13 cellular contexts compared by ENCODE assay signal in genomic region chr2:14137643-14138042, GRCh38.
DNase-seq lines count a peak whose midpoint lies in the region; ATAC-seq and TF ChIP-seq lines count a peak whose summit lies in the region.
"Had no signal": no experiment of that assay in that cellular context is flagged by ENCODE, and none has a peak within 500 bp of the region (broad histone marks: within the 10 kb centered on the region; RNA-seq: fewer than 3 reads in every experiment).

No MANE protein-coding gene starts in this region.

- TF ChIP-seq CTCF in left ventricle myocardium inferior (IDR thresholded peaks at IDR 0.05; ENCODE audit: borderline replicate concordance) (peak; percentile 18), hepatocyte (IDR thresholded peaks at IDR 0.05; ENCODE audit: poor library complexity) (peak; percentile 28)

- H3K9me2 ChIP-seq in hepatocyte (replicated peaks; ENCODE audit: insufficient read depth) = no peaks in the 10 kb centered on the region

- no peaks in the 10 kb centered on the region for H3K9me3 ChIP-seq in left ventricle myocardium inferior (replicated peaks)
- H3K9me3 ChIP-seq in hepatocyte (ENCODE audit: low read depth) = no peaks in the 10 kb centered on the region
- H3K9me3 ChIP-seq in HAP-1 = no peaks in the 10 kb centered on the region
- H3K9me3 ChIP-seq: BLaER1, neutrophil had no signal

- H3K79me2 ChIP-seq in hepatocyte = no peaks in the 10 kb centered on the region

- no peaks in the 10 kb centered on the region for H3K36me3 ChIP-seq in left ventricle myocardium inferior
- H3K36me3 ChIP-seq in hepatocyte (replicated peaks; ENCODE audit: insufficient read depth, low read depth) = no peaks in the 10 kb centered on the region
- no peaks in the 10 kb centered on the region for H3K36me3 ChIP-seq in HAP-1 (replicated peaks)
- H3K36me3 ChIP-seq: BLaER1, neutrophil had no signal

- no peak overlapping the region for H3K27ac ChIP-seq in left ventricle myocardium inferior (replicated peaks)
- no peak overlapping the region for H3K27ac ChIP-seq in hepatocyte
- H3K27ac ChIP-seq: BLaER1, neutrophil had no signal

- H3K4me1 ChIP-seq in left ventricle myocardium inferior = no peaks in the 10 kb centered on the region
- H3K4me1 ChIP-seq in hepatocyte (ENCODE audit: insufficient read depth) = no peaks in the 10 kb centered on the region
- H3K4me1 ChIP-seq in HAP-1 = no peaks in the 10 kb centered on the region

- H3K4me2 ChIP-seq in hepatocyte = no peak overlapping the region
- H3K4me2 ChIP-seq: BLaER1 had no signal

- WGBS in hepatocyte (ENCODE audit: low lambda C conversion rate, missing lambda C conversion rate) = 47% methylated on average over 2 of the region's 2 CpGs

- DNase-seq in left ventricle myocardium inferior (no peak), Right ventricle myocardium superior (no peak), OCI-M1 (lab: John Stamatoyannopoulos, UW) (peak; percentile 33), hepatocyte (ENCODE audit: low spot score) (peak; percentile 11), DMS79 (lab: John Stamatoyannopoulos, UW) (no peak), HAP-1 (ENCODE audit: low spot score in 2 of 2) (no peak)
- no peak for DNase-seq in activated CD8-positive, alpha-beta memory T cell treated with anti-CD3 and anti-CD28 coated beads, Interleukin-2, amount 50 U/mL, for 4 hours
- DNase-seq: activated CD4-positive, alpha-beta memory T cell treated with anti-CD3 and anti-CD28 coated beads for 36 hours; activated naive CD4-positive, alpha-beta T cell; T-cell had no signal

- H3K27me3 ChIP-seq in left ventricle myocardium inferior (ENCODE audit: low read depth) (no peaks in the 10 kb centered on the region), hepatocyte (no peaks in the 10 kb centered on the region), HAP-1 (ENCODE audit: low read depth) (no peaks in the 10 kb centered on the region)
- H3K27me3 ChIP-seq: BLaER1, neutrophil had no signal

- intact Hi-C loops in left ventricle myocardium inferior (cut with micrococcal nuclease) = no loop called here
- intact Hi-C loops in Right ventricle myocardium superior (cut with DNase I) = no loop called here

- peak overlapping the region; percentile 49 for H2AFZ ChIP-seq in hepatocyte

- in situ Hi-C loops in HAP-1 (cut with MboI; ENCODE audit: low sequenced_read_pairs) = no loop called here

- no peaks in the 10 kb centered on the region for H4K20me1 ChIP-seq in hepatocyte (ENCODE audit: insufficient read depth, poor library complexity, severe bottlenecking)
- H4K20me1 ChIP-seq: BLaER1 had no signal

- H3K4me3 ChIP-seq in left ventricle myocardium inferior (no peak overlapping the region), hepatocyte (no peak overlapping the region), HAP-1 (no peak overlapping the region)
- H3K4me3 ChIP-seq: BLaER1 had no signal

- ATAC-seq in Right ventricle myocardium superior (ENCODE audit: poor library complexity) (no peak), HG02798 (IDR thresholded peaks at IDR 0.05; ENCODE audit: poor library complexity, unreplicated experiment) (no peak)
- ATAC-seq: T-cell had no signal

Comparison
In these comparisons a context has a peak if more than half of its experiments do, and no peak if none do; other contexts are left out.
1. DNase-seq: peak in OCI-M1 (single experiment) and hepatocyte (single experiment); none in left ventricle myocardium inferior (single experiment), Right ventricle myocardium superior (single experiment), DMS79 (single experiment), HAP-1 (0 of 2) and activated CD8-positive, alpha-beta memory T cell treated with anti-CD3 and anti-CD28 coated beads, Interleukin-2, amount 50 U/mL, for 4 hours (single experiment).